1 cellular context compared by ENCODE assay signal in genomic region chr15:90929709-90930019, GRCh38.
TF ChIP-seq lines count a peak whose summit lies in the region.

No MANE protein-coding gene starts in this region.

TF ChIP-seq in WTC11, 78 proteins besides CTCF, POLR2A, EP300 and RAD21 (continued from another document):
- no peak for TF ChIP-seq ZNF532 (CRISPR knock-in tag; IDR thresholded peaks at IDR 0.05; ENCODE audit: borderline replicate concordance)
- TF ChIP-seq CBFB (CRISPR knock-in tag; IDR thresholded peaks at IDR 0.05; ENCODE audit: low read depth): no peak
